ENCODE assay signal across 29 cellular contexts in genomic region chr4:99219072-99219471, GRCh38. TPM values are rescaled to one million over a fixed set of nuclear protein-coding genes. Genes with fewer than 3 reads are reported as not detected.
DNase-seq lines count a peak whose midpoint lies in the region; TF ChIP-seq lines count a peak whose summit lies in the region.
"Had no signal": no experiment of that assay in that cellular context is flagged by ENCODE, and none has a peak within 500 bp of the region (broad histone marks: within the 10 kb centered on the region; RNA-seq: fewer than 3 reads in every experiment).

Gene ADH6, minus strand, starts transcription at chr4:99219246. Its CDS starts 94 bp downstream, at chr4:99219152.

- H3K36me3 Mint-ChIP-seq in nephron progenitor cell (ENCODE audit: low read depth), result no peaks in the 10 kb centered on the region
- H3K36me3 Mint-ChIP-seq: brain; CD4-positive, alpha-beta memory T cell had no signal

- TF ChIP-seq CTCF in Peyer's patch (IDR thresholded peaks at IDR 0.05), result peak in 1 of 6 experiments; percentile 4
- no peak for TF ChIP-seq CTCF in nephron progenitor cell (IDR thresholded peaks at IDR 0.05)

- peak; percentile 15 for DNase-seq in ACHN
- no peak for DNase-seq in Peyer's patch
- DNase-seq in left kidney (ENCODE audit: low read depth, low spot score), result peak; percentile 39
- no peak for DNase-seq in nephron progenitor cell
- DNase-seq in occipital lobe (lab: John Stamatoyannopoulos, UW), result no peak
- no peak for DNase-seq in NCI-H446 (lab: John Stamatoyannopoulos, UW)
- no peak for DNase-seq in RPMI8226
- no peak for DNase-seq in stimulated activated naive CD4-positive, alpha-beta T cell (lab: John Stamatoyannopoulos, UW)
- DNase-seq: 8988T; activated CD4-positive, alpha-beta T cell treated with anti-CD3 and anti-CD28 coated beads for 36 hours; activated T-cell treated with anti-CD3 and anti-CD28 coated beads, Interleukin-2, amount 50 U/mL, for 1 hour; AML-193; CD4-positive, alpha-beta memory T cell; effector CD8-positive, alpha-beta T cell; foreskin fibroblast; heart right ventricle; NCI-H1694; NCI-H2171; NCI-H526 treated with DMSO at 0.1 percent for 48 hours; nucleus accumbens; retina; stimulated activated CD4-positive, alpha-beta T cell treated with anti-CD3 and anti-CD28 coated beads, Interleukin-4, amount 100 ng/mL, for 4 hours; stimulated activated naive CD8-positive, alpha-beta T cell treated with anti-CD3 and anti-CD28 coated beads, Interleukin-15, Interleukin-2, amounts not matched to agents 100 U/mL and 50 U/mL, for 24 hours; T-helper 2 cell had no signal

- H3K27ac Mint-ChIP-seq in nephron progenitor cell, result peak within 1 kb of the TSS; percentile 4
- H3K27ac Mint-ChIP-seq: activated CD4-positive, alpha-beta T cell treated with anti-CD3 and anti-CD28 coated beads for 36 hours; brain; CD4-positive, alpha-beta memory T cell had no signal

- H3K27me3 Mint-ChIP-seq in nephron progenitor cell (ENCODE audit: low read depth, poor library complexity), result peaks cover 3% of the 10 kb centered on the region
- H3K27me3 Mint-ChIP-seq: brain had no signal

- H3K9me3 Mint-ChIP-seq in nephron progenitor cell, result peaks cover 5% of the 10 kb centered on the region

- peaks cover 0 to 4% (median 0%) of the 10 kb centered on the region in 4 donors for H3K4me1 ChIP-seq in Peyer's patch
- H3K4me1 ChIP-seq: heart right ventricle had no signal

- in situ Hi-C loops in ACHN (cut with HindIII; ENCODE audit: low pct_ligation_motif_present, low pct_unique_long_range_greater_than_20kb, low sequenced_read_pairs), result no loop called here

- no peaks in the 10 kb centered on the region for H3K4me1 Mint-ChIP-seq in nephron progenitor cell
- H3K4me1 Mint-ChIP-seq: activated CD4-positive, alpha-beta T cell treated with anti-CD3 and anti-CD28 coated beads for 36 hours; brain; CD4-positive, alpha-beta memory T cell had no signal

- no peaks in the 10 kb centered on the region for H3K36me3 ChIP-seq in Peyer's patch
- H3K36me3 ChIP-seq: heart right ventricle had no signal

- H3K4me3 Mint-ChIP-seq in nephron progenitor cell, result no peak within 1 kb of the TSS
- H3K4me3 Mint-ChIP-seq: activated CD4-positive, alpha-beta T cell treated with anti-CD3 and anti-CD28 coated beads for 36 hours; brain; CD4-positive, alpha-beta memory T cell had no signal

- H3K4me3 ChIP-seq in Peyer's patch, result peak within 1 kb of the TSS in 3 of 4 donors; percentile 14 to 50 (median 42)
- H3K4me3 ChIP-seq: heart right ventricle had no signal

- no peaks in the 10 kb centered on the region for H3K9me3 ChIP-seq in Peyer's patch

- no peaks in the 10 kb centered on the region for H3K27me3 ChIP-seq in Peyer's patch
- H3K27me3 ChIP-seq: heart right ventricle had no signal

- peak within 1 kb of the TSS in 3 of 4 donors; percentile 36 to 71 (median 53) for H3K27ac ChIP-seq in Peyer's patch
- H3K27ac ChIP-seq: heart right ventricle had no signal

- TF ChIP-seq POLR2A in Peyer's patch (IDR thresholded peaks at IDR 0.05), result peak; percentile 9 to 48

RNA-seq across cellular contexts. Expression of gene ADH6, which starts in this region (rescaled TPM):
- total RNA-seq in Peyer's patch (10 to 100 TPM; 11.6 to 47.1 (median 37.7) TPM), occipital lobe (not detected)
- total RNA-seq: activated CD4-positive, alpha-beta T cell treated with anti-CD3 and anti-CD28 coated beads for 36 hours; CD4-positive, alpha-beta memory T cell; cerebellum; G401; H4; HT1080 had no signal

Comparison
In these comparisons a context has a peak if more than half of its experiments do, and no peak if none do; other contexts are left out.
1. RNA of gene ADH6 (total RNA-seq): 11.6 to 47.1 TPM in Peyer's patch; not detected in occipital lobe (single experiment); every median in the first group is over 10 times any median in the second.
2. DNase-seq: peak in ACHN (single experiment) and left kidney (single experiment); none in Peyer's patch (0 of 3), nephron progenitor cell (single experiment), occipital lobe (single experiment), NCI-H446 (0 of 2), RPMI8226 (single experiment) and stimulated activated naive CD4-positive, alpha-beta T cell (0 of 6).